ENCODE assay signal across 1 cellular context in the genomic region with DNA sequence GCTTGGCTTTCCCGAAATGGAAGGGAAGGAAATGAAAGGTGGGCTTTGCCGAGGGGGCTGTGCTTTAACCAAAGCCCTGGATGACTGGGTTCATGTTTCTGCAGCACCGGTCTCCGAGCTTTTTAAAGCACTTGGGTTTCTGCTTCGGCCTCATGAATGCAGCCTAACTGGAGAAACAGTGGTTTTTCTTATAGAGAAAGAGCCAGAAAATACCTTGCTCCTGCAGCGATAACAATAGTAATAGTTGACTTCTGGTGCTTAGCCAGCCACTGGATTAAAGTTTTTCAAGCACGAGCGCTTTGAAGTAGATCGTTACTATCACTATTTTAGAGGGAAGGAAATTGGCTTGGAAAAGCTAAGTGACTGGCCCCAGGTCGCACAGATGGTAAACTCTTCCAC.
TF ChIP-seq lines count a peak whose summit lies in the region.

No MANE protein-coding gene starts in this region.

TF ChIP-seq in GM23338, 12 proteins besides CTCF, POLR2A, EP300 and RAD21 (continued from another document):
- TF ChIP-seq, protein P1, sequence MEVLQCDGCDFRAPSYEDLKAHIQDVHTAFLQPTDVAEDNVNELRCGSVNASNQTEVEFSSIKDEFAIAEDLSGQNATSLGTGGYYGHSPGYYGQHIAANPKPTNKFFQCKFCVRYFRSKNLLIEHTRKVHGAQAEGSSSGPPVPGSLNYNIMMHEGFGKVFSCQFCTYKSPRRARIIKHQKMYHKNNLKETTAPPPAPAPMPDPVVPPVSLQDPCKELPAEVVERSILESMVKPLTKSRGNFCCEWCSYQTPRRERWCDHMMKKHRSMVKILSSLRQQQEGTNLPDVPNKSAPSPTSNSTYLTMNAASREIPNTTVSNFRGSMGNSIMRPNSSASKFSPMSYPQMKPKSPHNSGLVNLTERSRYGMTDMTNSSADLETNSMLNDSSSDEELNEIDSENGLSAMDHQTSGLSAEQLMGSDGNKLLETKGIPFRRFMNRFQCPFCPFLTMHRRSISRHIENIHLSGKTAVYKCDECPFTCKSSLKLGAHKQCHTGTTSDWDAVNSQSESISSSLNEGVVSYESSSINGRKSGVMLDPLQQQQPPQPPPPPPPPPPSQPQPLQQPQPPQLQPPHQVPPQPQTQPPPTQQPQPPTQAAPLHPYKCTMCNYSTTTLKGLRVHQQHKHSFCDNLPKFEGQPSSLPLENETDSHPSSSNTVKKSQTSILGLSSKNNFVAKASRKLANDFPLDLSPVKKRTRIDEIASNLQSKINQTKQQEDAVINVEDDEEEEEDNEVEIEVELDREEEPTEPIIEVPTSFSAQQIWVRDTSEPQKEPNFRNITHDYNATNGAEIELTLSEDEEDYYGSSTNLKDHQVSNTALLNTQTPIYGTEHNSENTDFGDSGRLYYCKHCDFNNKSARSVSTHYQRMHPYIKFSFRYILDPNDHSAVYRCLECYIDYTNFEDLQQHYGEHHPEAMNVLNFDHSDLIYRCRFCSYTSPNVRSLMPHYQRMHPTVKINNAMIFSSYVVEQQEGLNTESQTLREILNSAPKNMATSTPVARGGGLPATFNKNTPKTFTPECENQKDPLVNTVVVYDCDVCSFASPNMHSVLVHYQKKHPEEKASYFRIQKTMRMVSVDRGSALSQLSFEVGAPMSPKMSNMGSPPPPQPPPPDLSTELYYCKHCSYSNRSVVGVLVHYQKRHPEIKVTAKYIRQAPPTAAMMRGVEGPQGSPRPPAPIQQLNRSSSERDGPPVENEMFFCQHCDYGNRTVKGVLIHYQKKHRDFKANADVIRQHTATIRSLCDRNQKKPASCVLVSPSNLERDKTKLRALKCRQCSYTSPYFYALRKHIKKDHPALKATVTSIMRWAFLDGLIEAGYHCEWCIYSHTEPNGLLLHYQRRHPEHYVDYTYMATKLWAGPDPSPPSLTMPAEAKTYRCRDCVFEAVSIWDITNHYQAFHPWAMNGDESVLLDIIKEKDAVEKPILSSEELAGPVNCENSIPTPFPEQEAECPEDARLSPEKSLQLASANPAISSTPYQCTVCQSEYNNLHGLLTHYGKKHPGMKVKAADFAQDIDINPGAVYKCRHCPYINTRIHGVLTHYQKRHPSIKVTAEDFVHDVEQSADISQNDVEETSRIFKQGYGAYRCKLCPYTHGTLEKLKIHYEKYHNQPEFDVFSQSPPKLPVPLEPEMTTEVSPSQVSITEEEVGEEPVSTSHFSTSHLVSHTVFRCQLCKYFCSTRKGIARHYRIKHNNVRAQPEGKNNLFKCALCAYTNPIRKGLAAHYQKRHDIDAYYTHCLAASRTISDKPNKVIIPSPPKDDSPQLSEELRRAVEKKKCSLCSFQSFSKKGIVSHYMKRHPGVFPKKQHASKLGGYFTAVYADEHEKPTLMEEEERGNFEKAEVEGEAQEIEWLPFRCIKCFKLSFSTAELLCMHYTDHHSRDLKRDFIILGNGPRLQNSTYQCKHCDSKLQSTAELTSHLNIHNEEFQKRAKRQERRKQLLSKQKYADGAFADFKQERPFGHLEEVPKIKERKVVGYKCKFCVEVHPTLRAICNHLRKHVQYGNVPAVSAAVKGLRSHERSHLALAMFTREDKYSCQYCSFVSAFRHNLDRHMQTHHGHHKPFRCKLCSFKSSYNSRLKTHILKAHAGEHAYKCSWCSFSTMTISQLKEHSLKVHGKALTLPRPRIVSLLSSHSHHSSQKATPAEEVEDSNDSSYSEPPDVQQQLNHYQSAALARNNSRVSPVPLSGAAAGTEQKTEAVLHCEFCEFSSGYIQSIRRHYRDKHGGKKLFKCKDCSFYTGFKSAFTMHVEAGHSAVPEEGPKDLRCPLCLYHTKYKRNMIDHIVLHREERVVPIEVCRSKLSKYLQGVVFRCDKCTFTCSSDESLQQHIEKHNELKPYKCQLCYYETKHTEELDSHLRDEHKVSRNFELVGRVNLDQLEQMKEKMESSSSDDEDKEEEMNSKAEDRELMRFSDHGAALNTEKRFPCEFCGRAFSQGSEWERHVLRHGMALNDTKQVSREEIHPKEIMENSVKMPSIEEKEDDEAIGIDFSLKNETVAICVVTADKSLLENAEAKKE (CRISPR knock-in tag; IDR thresholded peaks at IDR 0.05): no peak
- no peak for TF ChIP-seq ZNF114 (CRISPR knock-in tag; IDR thresholded peaks at IDR 0.05)
